ENCODE assay signal across 15 cellular contexts in genomic region chr18:49838381-49838780, GRCh38. TPM values are rescaled to one million over a fixed set of nuclear protein-coding genes. Genes with fewer than 3 reads are reported as not detected.
A peak's percentile ranks its signal among the peaks of the same experiment; 100 is the strongest.
DNase-seq lines count a peak whose midpoint lies in the region; ATAC-seq, FAIRE-seq and TF ChIP-seq lines count a peak whose summit lies in the region.
"Had no signal": no experiment of that assay in that cellular context is flagged by ENCODE, and none has a peak within 500 bp of the region (broad histone marks: within the 10 kb centered on the region; RNA-seq: fewer than 3 reads in every experiment).

No MANE protein-coding gene starts in this region.

- H3K4me1 ChIP-seq in A549, result peaks cover 48% of the 10 kb centered on the region
- peaks cover 41% of the 10 kb centered on the region for H3K4me1 ChIP-seq in RWPE2 (ENCODE audit: insufficient read depth, poor library complexity, severe bottlenecking)
- peaks cover 58% of the 10 kb centered on the region for H3K4me1 ChIP-seq in HepG2 (ENCODE audit: insufficient read depth, low read length)
- H3K4me1 ChIP-seq in osteoblast (ENCODE audit: insufficient read depth, low read length), result peaks cover 23% of the 10 kb centered on the region
- H3K4me1 ChIP-seq: BLaER1 treated with 17β-estradiol and CSF1 and Interleukin-3, amounts not matched to agents 10 nM and 100 nM had no signal

- no peak overlapping the region for H2AFZ ChIP-seq in HepG2 (ENCODE audit: low read length)
- no peak overlapping the region for H2AFZ ChIP-seq in osteoblast (ENCODE audit: low read length)
- H2AFZ ChIP-seq: GM23338 had no signal

- no peaks in the 10 kb centered on the region for H4K20me1 ChIP-seq in HepG2 (ENCODE audit: insufficient read depth, low read length)
- H4K20me1 ChIP-seq in osteoblast (ENCODE audit: insufficient read depth, low read length), result no peaks in the 10 kb centered on the region
- H4K20me1 ChIP-seq: BLaER1 treated with 17β-estradiol and CSF1 and Interleukin-3, amounts not matched to agents 10 nM and 100 nM had no signal

- H3K27ac Mint-ChIP-seq in stimulated activated effector memory CD8-positive, alpha-beta T cell treated with anti-CD3 and anti-CD28 coated beads, Interleukin-12 subunit alpha, Interleukin-12 subunit beta, amount 100 ng/mL, for 72 hours, result no peak overlapping the region
- H3K27ac Mint-ChIP-seq: CD4-positive, CD25-positive, alpha-beta regulatory T cell; GM23338 had no signal

- H3K4me3 ChIP-seq in A549, result no peak overlapping the region
- H3K4me3 ChIP-seq in RWPE2 (ENCODE audit: severe bottlenecking), result no peak overlapping the region
- H3K4me3 ChIP-seq in HepG2 (replicated peaks in 1 of 3; ENCODE audit: insufficient read depth in 1 of 3, low read depth in 2 of 3, low read length in 3 of 3), result no peak overlapping the region
- no peak overlapping the region for H3K4me3 ChIP-seq in osteoblast (ENCODE audit: insufficient read depth, low read length)
- H3K4me3 ChIP-seq: BLaER1 treated with 17β-estradiol and CSF1 and Interleukin-3, amounts not matched to agents 10 nM and 100 nM; GM23338 had no signal

- ATAC-seq in A549 (no peak), RWPE2 (ENCODE audit: low read depth) (no peak), esophagus mucosa (peak; percentile 32), HepG2 (no peak), GM18907 (IDR thresholded peaks at IDR 0.05; ENCODE audit: unreplicated experiment) (no peak), HG03095 (IDR thresholded peaks at IDR 0.05; ENCODE audit: unreplicated experiment) (no peak)
- no peak for ATAC-seq in stimulated activated effector memory CD8-positive, alpha-beta T cell treated with anti-CD3 and anti-CD28 coated beads, Interleukin-12 subunit alpha, Interleukin-12 subunit beta, amount 100 ng/mL, for 72 hours
- ATAC-seq: GM23338 had no signal

- no peak overlapping the region for H3K4me3 Mint-ChIP-seq in stimulated activated effector memory CD8-positive, alpha-beta T cell treated with anti-CD3 and anti-CD28 coated beads, Interleukin-12 subunit alpha, Interleukin-12 subunit beta, amount 100 ng/mL, for 72 hours
- H3K4me3 Mint-ChIP-seq: CD4-positive, CD25-positive, alpha-beta regulatory T cell; GM23338 had no signal

- H3K27me3 ChIP-seq in RWPE2 (ENCODE audit: insufficient read depth, poor library complexity, severe bottlenecking), result no peaks in the 10 kb centered on the region
- H3K27me3 ChIP-seq in HepG2 (ENCODE audit: control insufficient read depth in 1 of 2, insufficient read depth in 2 of 2, low read length in 2 of 2), result no peaks in the 10 kb centered on the region
- H3K27me3 ChIP-seq in osteoblast (ENCODE audit: insufficient read depth, low read length), result no peaks in the 10 kb centered on the region
- H3K27me3 ChIP-seq: BLaER1 treated with 17β-estradiol and CSF1 and Interleukin-3, amounts not matched to agents 10 nM and 100 nM had no signal

- peak overlapping the region in 1 of 2 experiments; percentile 66; a peak in 1 of 6 replicates for H3K27ac ChIP-seq in A549
- H3K27ac ChIP-seq in RWPE2 (ENCODE audit: poor library complexity, severe bottlenecking), result peak overlapping the region; percentile 73
- H3K27ac ChIP-seq in HepG2 (ENCODE audit: extremely low read length, insufficient read depth, low read length), result peak overlapping the region; percentile 32
- no peak overlapping the region for H3K27ac ChIP-seq in osteoblast (ENCODE audit: low read depth, low read length)
- H3K27ac ChIP-seq: BLaER1 treated with 17β-estradiol and CSF1 and Interleukin-3, amounts not matched to agents 10 nM and 100 nM had no signal

- no peaks in the 10 kb centered on the region for H3K36me3 Mint-ChIP-seq in stimulated activated effector memory CD8-positive, alpha-beta T cell treated with anti-CD3 and anti-CD28 coated beads, Interleukin-12 subunit alpha, Interleukin-12 subunit beta, amount 100 ng/mL, for 72 hours
- H3K36me3 Mint-ChIP-seq: CD4-positive, CD25-positive, alpha-beta regulatory T cell had no signal

- H3K9ac ChIP-seq in HepG2 (ENCODE audit: insufficient read depth, low read depth, low read length), result no peak overlapping the region
- H3K9ac ChIP-seq: BLaER1 treated with 17β-estradiol and CSF1 and Interleukin-3, amounts not matched to agents 10 nM and 100 nM had no signal

- POLR2A ChIA-PET in A549 (lab: Yijun Ruan, JAX) (no interaction called here), HepG2 (lab: Yijun Ruan, JAX) (interaction anchor here (0.8 to 1.4 kb wide), 3 partner anchors 20 to 27 kb away, joined by 3 to 16 read pairs (median 3); partner anchors contain the start of gene ACAA2)

- no TSS peak for BruUV-seq in HepG2 (replicated peaks; lab: Mats Ljungman, UMichigan)

- no peaks in the 10 kb centered on the region for H3K9me3 Mint-ChIP-seq in stimulated activated effector memory CD8-positive, alpha-beta T cell treated with anti-CD3 and anti-CD28 coated beads, Interleukin-12 subunit alpha, Interleukin-12 subunit beta, amount 100 ng/mL, for 72 hours
- H3K9me3 Mint-ChIP-seq: GM23338 had no signal

- CTCF ChIA-PET in A549 (lab: Yijun Ruan, JAX), result no interaction called here
- CTCF ChIA-PET in HepG2 (lab: Yijun Ruan, JAX; ENCODE audit: low intra/inter-chr PET ratio, low total read pairs), result no interaction called here

- intact Hi-C loops in HepG2 (cut with micrococcal nuclease; ENCODE audit: unreplicated experiment), result no loop called here

- no peaks in the 10 kb centered on the region for H3K79me2 ChIP-seq in HepG2 (ENCODE audit: insufficient read depth, low read length)
- H3K79me2 ChIP-seq in osteoblast (ENCODE audit: insufficient read depth, low read length), result no peaks in the 10 kb centered on the region

- 90% methylated on average over 4 of the region's 4 CpGs for WGBS in A549 (ENCODE audit: missing lambda C conversion rate)
- WGBS in HepG2 (ENCODE audit: low lambda C conversion rate), result 97% methylated on average over 4 of the region's 4 CpGs

- no peak for TF ChIP-seq EP300 in A549 (IDR thresholded peaks at IDR 0.05)
- no peak for TF ChIP-seq EP300 in HepG2 (IDR thresholded peaks at IDR 0.05; ENCODE audit: low read depth in 2 of 2, low read length in 2 of 2)
- TF ChIP-seq EP300 in HepG2 (CRISPR knock-in tag; IDR thresholded peaks at IDR 0.05; ENCODE audit: borderline replicate concordance), result no peak

- no peak for TF ChIP-seq CTCF in A549 (IDR thresholded peaks at IDR 0.05)
- no peak for TF ChIP-seq CTCF in RWPE2 (IDR thresholded peaks at IDR 0.05; ENCODE audit: poor library complexity, severe bottlenecking)
- no peak for TF ChIP-seq CTCF in HepG2 (CRISPR knock-in tag; IDR thresholded peaks at IDR 0.05)
- TF ChIP-seq CTCF in osteoblast (IDR thresholded peaks at IDR 0.05; ENCODE audit: extremely low read depth, low read depth, low read length), result no peak

- TF ChIP-seq RAD21 in A549 (conservative IDR thresholded peaks at IDR 0.05 in 1 of 2, IDR thresholded peaks at IDR 0.05 in 1 of 2) (no peak), HepG2 (CRISPR knock-in tag; IDR thresholded peaks at IDR 0.05) (no peak)

- in situ Hi-C loops in HepG2 (cut with HindIII; ENCODE audit: extremely low pct_ligation_motif_present, low pct_unique_long_range_greater_than_20kb), result no loop called here

- TF ChIP-seq POLR2A in A549 (IDR thresholded peaks at IDR 0.05; ENCODE audit: low read length) (no peak), HepG2 (IDR thresholded peaks at IDR 0.05; ENCODE audit: insufficient read depth in 1 of 2, low read depth in 2 of 2, low read length in 2 of 2) (no peak)

- DNase-seq in A549 (ENCODE audit: low read depth in 1 of 2, low spot score in 1 of 2) (no peak), RWPE2 (ENCODE audit: low spot score) (no peak), HepG2 (ENCODE audit: low spot score) (no peak), osteoblast (ENCODE audit: insufficient read length, low spot score, missing footprints) (no peak)
- no peak for DNase-seq in stimulated activated effector memory CD8-positive, alpha-beta T cell treated with anti-CD3 and anti-CD28 coated beads, Interleukin-12 subunit alpha, Interleukin-12 subunit beta, amount 100 ng/mL, for 72 hours (ENCODE audit: low spot score in 2 of 2)
- DNase-seq: 8988T; CD4-positive, CD25-positive, alpha-beta regulatory T cell; DMS53; GF-D8; H7 had no signal

- H3K36me3 ChIP-seq in RWPE2 (ENCODE audit: low read depth) (peaks cover 8% of the 10 kb centered on the region; the same call in 1 of the 2 replicates), HepG2 (replicated peaks in 1 of 2; ENCODE audit: control insufficient read depth in 1 of 2, insufficient read depth in 2 of 2, low read length in 2 of 2) (peaks cover 6 to 7% of the 10 kb centered on the region in 2 experiments; a peak in 4 of 5 replicates), osteoblast (ENCODE audit: insufficient read depth, low read length) (no peaks in the 10 kb centered on the region)
- H3K36me3 ChIP-seq: BLaER1 treated with 17β-estradiol and CSF1 and Interleukin-3, amounts not matched to agents 10 nM and 100 nM had no signal

- H3K4me2 ChIP-seq in A549 (peak overlapping the region; percentile 50; the same call in 2 of the 3 replicates), HepG2 (ENCODE audit: low read depth, low read length) (no peak overlapping the region), osteoblast (ENCODE audit: insufficient read depth, low read length) (no peak overlapping the region)
- H3K4me2 ChIP-seq: BLaER1 treated with 17β-estradiol and CSF1 and Interleukin-3, amounts not matched to agents 10 nM and 100 nM; GM23338 had no signal

- no peaks in the 10 kb centered on the region for H3K9me3 ChIP-seq in A549
- H3K9me3 ChIP-seq in RWPE2 (ENCODE audit: severe bottlenecking), result no peaks in the 10 kb centered on the region
- H3K9me3 ChIP-seq in HepG2 (ENCODE audit: low read length), result no peaks in the 10 kb centered on the region
- no peaks in the 10 kb centered on the region for H3K9me3 ChIP-seq in osteoblast (ENCODE audit: low read depth, low read length)
- H3K9me3 ChIP-seq: BLaER1 treated with 17β-estradiol and CSF1 and Interleukin-3, amounts not matched to agents 10 nM and 100 nM had no signal

- FAIRE-seq in A549 (lab: Jason Lieb, UNC) (no peak), HepG2 (lab: Jason Lieb, UNC) (no peak)

- H3K4me1 Mint-ChIP-seq in stimulated activated effector memory CD8-positive, alpha-beta T cell treated with anti-CD3 and anti-CD28 coated beads, Interleukin-12 subunit alpha, Interleukin-12 subunit beta, amount 100 ng/mL, for 72 hours, result peaks cover 15% of the 10 kb centered on the region
- H3K4me1 Mint-ChIP-seq: GM23338 had no signal

RNA-seq across cellular contexts. Expression of gene ACAA2, which starts 25.0 kb away (rescaled TPM):
- polyA plus RNA-seq in A549 (2011; rRNA removed) (30.9 and 40.0 TPM in 2 replicates), A549 (2017; fragmentation: RNase III; extraction: RNeasy Plus Mini Kit Qiagen cat#74134 plus additional on column Dnase treatment) (47.5 to 50.3 TPM (median 48.7 TPM) in 3 replicates), HepG2 (2011; rRNA removed) (35.5 and 51.6 TPM in 2 replicates)
- polyA plus RNA-seq in A549 (2012; cell fraction: cytosol; rRNA removed), result 17.5 and 18.6 TPM in 2 replicates
- 7.7 and 16.5 TPM in 2 replicates for polyA plus RNA-seq in A549 (2012; cell fraction: nucleus; rRNA removed)
- 16.4 and 21.5 TPM in 2 replicates for polyA minus RNA-seq in A549 (2011; rRNA and poly(A)+ RNA removed)
- total RNA-seq in esophagus mucosa (27.6 TPM), HepG2 (2016; rRNA removed; fragmentation: Illumina TruSeq; extraction: Trizol) (182 and 269 TPM in 2 replicates), osteoblast (52.8 and 60.7 TPM in 2 replicates)
- total RNA-seq in HepG2 (2016; cell fraction: cytosol; rRNA removed; fragmentation: Illumina TruSeq; extraction: Trizol; ENCODE audit: low read depth), result 66.8 and 71.6 TPM in 2 replicates
- 184 and 258 TPM in 2 replicates for total RNA-seq in HepG2 (2016; cell fraction: insoluble cytoplasmic fraction; rRNA removed; fragmentation: Illumina TruSeq; extraction: Trizol)
- 178 and 187 TPM in 2 replicates for total RNA-seq in HepG2 (2016; cell fraction: membrane; rRNA removed; fragmentation: Illumina TruSeq; extraction: Trizol)
- total RNA-seq in HepG2 (2016; cell fraction: nucleus; rRNA removed; fragmentation: Illumina TruSeq; extraction: Trizol), result 79.1 and 82.2 TPM in 2 replicates
- polyA plus RNA-seq in HepG2 (2011; cell fraction: cytosol; rRNA removed), result 33.7 and 51.5 TPM in 2 replicates
- 16.7 and 21.8 TPM in 2 replicates for polyA plus RNA-seq in HepG2 (2011; cell fraction: nucleus; rRNA removed)
- 88.9 and 134 TPM in 2 replicates for polyA plus RNA-seq in HepG2 (2012)
- polyA plus RNA-seq in HepG2 (2016; cell fraction: cytosol; fragmentation: Illumina TruSeq; extraction: Trizol; ENCODE audit: low read depth), result 103 and 113 TPM in 2 replicates
- polyA plus RNA-seq in HepG2 (2016; cell fraction: insoluble cytoplasmic fraction; fragmentation: Illumina TruSeq; extraction: Trizol; ENCODE audit: low read depth), result 244 and 251 TPM in 2 replicates
- 158 and 166 TPM in 2 replicates for polyA plus RNA-seq in HepG2 (2016; cell fraction: membrane; fragmentation: Illumina TruSeq; extraction: Trizol; ENCODE audit: low read depth)
- 102 and 114 TPM in 2 replicates for polyA plus RNA-seq in HepG2 (2016; cell fraction: nucleus; fragmentation: Illumina TruSeq; extraction: Trizol; ENCODE audit: insufficient read depth, low read depth)
- polyA minus RNA-seq in HepG2 (2011; rRNA and poly(A)+ RNA removed; ENCODE audit: low replicate concordance), result 17.9 and 23.0 TPM in 2 replicates
- 25.4 and 27.8 TPM in 2 replicates for polyA minus RNA-seq in HepG2 (2011; cell fraction: cytosol; rRNA and poly(A)+ RNA removed)
- polyA minus RNA-seq in HepG2 (2011; cell fraction: nucleus; rRNA and poly(A)+ RNA removed), result 27.8 and 29.3 TPM in 2 replicates
